1 cellular context compared by ENCODE assay signal in the genomic region with DNA sequence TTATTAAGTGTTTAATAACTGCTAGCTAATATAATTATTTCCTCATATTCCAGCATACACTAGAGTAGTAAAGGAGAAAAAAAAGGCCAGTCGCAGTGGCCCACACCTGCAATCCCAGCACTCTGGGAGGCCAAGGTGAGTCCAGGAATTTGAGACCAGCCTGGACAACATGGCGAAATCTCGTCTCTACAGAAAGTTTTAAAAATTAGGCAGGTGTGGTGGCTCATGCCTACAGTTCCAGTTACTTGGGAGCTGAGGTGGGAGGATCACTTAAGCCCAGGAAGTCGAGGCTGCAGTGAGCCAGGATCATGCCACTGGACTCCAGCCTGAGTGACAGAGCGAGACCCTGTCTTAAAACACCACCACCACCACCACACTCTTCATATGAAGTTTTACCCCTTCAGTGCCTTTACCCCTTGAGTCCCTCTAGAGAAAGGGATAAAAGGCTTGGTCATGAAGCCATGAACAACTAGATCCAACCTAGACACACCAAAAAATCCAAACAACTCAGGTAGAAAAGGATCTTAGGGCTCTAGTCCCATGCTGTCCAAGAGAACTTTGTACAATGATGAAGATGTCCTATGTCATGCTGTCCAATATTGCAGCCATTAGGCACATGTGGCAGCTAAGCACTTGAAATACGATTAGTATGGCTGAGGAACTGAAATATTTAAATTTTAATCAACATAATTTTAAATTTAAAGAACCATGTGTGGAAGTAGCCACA.
TF ChIP-seq lines count a peak whose summit lies in the region.

No MANE protein-coding gene starts in this region.

TF ChIP-seq in IMR-90, 13 proteins besides CTCF, POLR2A, EP300 and RAD21:
- no peak for TF ChIP-seq SMC3 (IDR thresholded peaks at IDR 0.05; ENCODE audit: low read depth, low read length)
- no peak for TF ChIP-seq CHD1 (IDR thresholded peaks at IDR 0.05; ENCODE audit: low read depth, low read length)
- TF ChIP-seq MXI1 (IDR thresholded peaks at IDR 0.05; ENCODE audit: borderline replicate concordance, low read depth, low read length) = no peak
- no peak for TF ChIP-seq NFE2L2 (IDR thresholded peaks at IDR 0.05; ENCODE audit: low read depth, low read length)
- TF ChIP-seq RCOR1 (IDR thresholded peaks at IDR 0.05; ENCODE audit: insufficient replicate concordance, low read length) = no peak
- no peak for TF ChIP-seq ELK1 (IDR thresholded peaks at IDR 0.05; ENCODE audit: borderline replicate concordance, low read depth, low read length)
- TF ChIP-seq CEBPB (IDR thresholded peaks at IDR 0.05; ENCODE audit: low read depth, low read length) = no peak
- no peak for TF ChIP-seq BHLHE40 (IDR thresholded peaks at IDR 0.05; ENCODE audit: low read depth, low read length)
- no peak for TF ChIP-seq RFX5 (IDR thresholded peaks at IDR 0.05; ENCODE audit: low read depth, low read length)
- no peak for TF ChIP-seq USF2 (IDR thresholded peaks at IDR 0.05; ENCODE audit: low read depth, low read length)
- no peak for TF ChIP-seq MAZ (IDR thresholded peaks at IDR 0.05; ENCODE audit: borderline replicate concordance, low read depth, low read length)
- TF ChIP-seq FOS (IDR thresholded peaks at IDR 0.05; ENCODE audit: low read depth, low read length) = no peak
- no peak for TF ChIP-seq MAFK (IDR thresholded peaks at IDR 0.05; ENCODE audit: low read depth, low read length)
